Comparison of ENCODE assay signal across 19 cellular contexts in the genomic region with DNA sequence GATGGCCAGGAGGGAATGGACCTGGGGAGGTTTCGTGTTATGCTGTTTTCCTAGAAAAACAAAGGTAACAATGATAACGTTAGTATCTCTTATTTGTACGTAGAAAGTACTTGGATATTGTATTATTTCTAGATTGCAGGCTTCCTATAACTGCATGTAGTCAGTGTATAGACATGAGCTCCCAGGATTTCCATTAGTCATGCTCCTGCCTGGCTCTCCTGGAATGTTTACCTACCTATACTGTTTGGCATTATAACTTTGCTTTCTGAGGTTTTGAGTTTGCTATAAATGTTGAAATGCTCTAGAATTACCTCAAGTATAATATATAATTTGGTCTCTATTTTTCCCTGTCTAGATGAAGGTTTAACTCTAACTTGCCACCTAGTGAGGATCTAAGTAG.
"Had no signal": no experiment of that assay in that cellular context is flagged by ENCODE, and none has a peak within 500 bp of the region (broad histone marks: within the 10 kb centered on the region; RNA-seq: fewer than 3 reads in every experiment).

No MANE protein-coding gene starts in this region.

- H3K27me3 Mint-ChIP-seq: activated CD8-positive, alpha-beta memory T cell treated with anti-CD3 and anti-CD28 coated beads, Interleukin-2, amount 10 ng/mL, durations not matched to agents 7 days and 5 days had no signal

- H3K4me3 ChIP-seq: gastrocnemius medialis, tibial nerve had no signal

- DNase-seq: activated CD4-positive, alpha-beta T cell treated with anti-CD3 and anti-CD28 coated beads, Interleukin-2, amount 50 U/mL, for 4 hours; activated CD4-positive, CD25-positive, alpha-beta regulatory T cell treated with anti-CD3 and anti-CD28 coated beads, Interleukin-2, amount 50 U/mL, for 72 hours; activated CD8-positive, alpha-beta memory T cell treated with anti-CD3 and anti-CD28 coated beads, Interleukin-2, amount 10 ng/mL, durations not matched to agents 7 days and 5 days; activated effector memory CD4-positive, alpha-beta T cell treated with anti-CD3 and anti-CD28 coated beads, Interleukin-2, amount 50 U/mL, for 16 hours; activated T-cell treated with anti-CD3 and anti-CD28 coated beads, Interleukin-2, amount 50 U/mL, for 4 hours; amygdala; caudate nucleus; cortex of kidney; effector CD8-positive, alpha-beta T cell; gastrocnemius medialis; midbrain; posterior cingulate gyrus; right cardiac atrium; small intestine had no signal

- H3K4me1 ChIP-seq: gastrocnemius medialis had no signal

- ATAC-seq: activated CD8-positive, alpha-beta memory T cell treated with anti-CD3 and anti-CD28 coated beads, Interleukin-2, amount 10 ng/mL, durations not matched to agents 7 days and 5 days; activated naive CD4-positive, alpha-beta T cell treated with anti-CD3 and anti-CD28 coated beads, Interleukin-2, amount 50 U/mL, for 72 hours; activated T-cell treated with anti-CD3 and anti-CD28 coated beads, Interleukin-2, amount 50 U/mL, for 4 hours; gastrocnemius medialis; right cardiac atrium; stimulated activated effector memory CD8-positive, alpha-beta T cell treated with anti-CD3 and anti-CD28 coated beads, Interleukin-12 subunit alpha, Interleukin-12 subunit beta, amount 100 ng/mL, for 72 hours had no signal

- H3K4me3 Mint-ChIP-seq: activated CD8-positive, alpha-beta memory T cell treated with anti-CD3 and anti-CD28 coated beads, Interleukin-2, amount 10 ng/mL, durations not matched to agents 7 days and 5 days; activated T-cell treated with anti-CD3 and anti-CD28 coated beads, Interleukin-2, amount 50 U/mL, for 4 hours; stimulated activated effector memory CD8-positive, alpha-beta T cell treated with anti-CD3 and anti-CD28 coated beads, Interleukin-12 subunit alpha, Interleukin-12 subunit beta, amount 100 ng/mL, for 72 hours had no signal

- H3K9me3 Mint-ChIP-seq: activated T-cell treated with anti-CD3 and anti-CD28 coated beads, Interleukin-2, amount 50 U/mL, for 4 hours; stimulated activated effector memory CD8-positive, alpha-beta T cell treated with anti-CD3 and anti-CD28 coated beads, Interleukin-12 subunit alpha, Interleukin-12 subunit beta, amount 100 ng/mL, for 72 hours had no signal

- H3K9me3 ChIP-seq: gastrocnemius medialis, neutrophil, tibial nerve had no signal

- H3K27me3 ChIP-seq: gastrocnemius medialis, neutrophil, tibial nerve had no signal

- H3K27ac ChIP-seq: epithelial cell of prostate, gastrocnemius medialis, neutrophil had no signal

- H3K27ac Mint-ChIP-seq: activated CD8-positive, alpha-beta memory T cell treated with anti-CD3 and anti-CD28 coated beads, Interleukin-2, amount 10 ng/mL, durations not matched to agents 7 days and 5 days; activated naive CD4-positive, alpha-beta T cell treated with anti-CD3 and anti-CD28 coated beads, Interleukin-2, amount 50 U/mL, for 72 hours; stimulated activated effector memory CD8-positive, alpha-beta T cell treated with anti-CD3 and anti-CD28 coated beads, Interleukin-12 subunit alpha, Interleukin-12 subunit beta, amount 100 ng/mL, for 72 hours had no signal
